Comparison of ENCODE assay signal across 16 cellular contexts in the genomic region with DNA sequence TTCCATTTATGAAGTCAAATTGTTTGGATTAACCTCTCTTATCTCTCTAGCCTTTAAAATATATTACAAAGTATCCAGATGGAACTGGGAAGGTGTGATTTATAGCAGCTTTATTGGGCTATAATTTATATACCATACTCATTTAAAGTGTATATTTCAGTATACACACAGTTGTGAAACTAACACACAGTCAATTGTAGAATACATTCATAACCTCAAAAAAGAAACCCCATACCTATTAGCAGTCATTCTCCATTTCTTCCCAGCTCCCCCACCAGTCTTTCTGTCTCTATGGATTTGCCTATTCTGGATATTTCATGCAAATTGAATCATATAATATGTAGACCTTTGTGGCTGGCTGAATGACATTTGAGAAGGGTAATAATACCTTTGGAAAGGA.
"Had no signal": no experiment of that assay in that cellular context is flagged by ENCODE, and none has a peak within 500 bp of the region (broad histone marks: within the 10 kb centered on the region; RNA-seq: fewer than 3 reads in every experiment).

No MANE protein-coding gene starts in this region.

- H3K4me3 ChIP-seq: esophagus squamous epithelium, gastroesophageal sphincter, lung, skin epidermis, transverse colon had no signal

- H3K9me3 ChIP-seq: esophagus squamous epithelium, gastroesophageal sphincter, transverse colon had no signal

- H3K27me3 ChIP-seq: esophagus squamous epithelium, gastroesophageal sphincter, transverse colon had no signal

- H3K27ac ChIP-seq: transverse colon had no signal

- H3K27me3 Mint-ChIP-seq: natural killer cell treated with Interleukin-12 subunit alpha and Interleukin-12 subunit beta and Interleukin-15 and Interleukin-18, amount 100 ng/mL, for 72 hours had no signal

- H3K27ac Mint-ChIP-seq: natural killer cell treated with Interleukin-12 subunit alpha and Interleukin-12 subunit beta and Interleukin-15 and Interleukin-18, amount 100 ng/mL, for 72 hours had no signal

- H3K4me3 Mint-ChIP-seq: natural killer cell treated with Interleukin-12 subunit alpha and Interleukin-12 subunit beta and Interleukin-15 and Interleukin-18, amount 100 ng/mL, for 72 hours had no signal

- H3K9me3 Mint-ChIP-seq: natural killer cell treated with Interleukin-12 subunit alpha and Interleukin-12 subunit beta and Interleukin-15 and Interleukin-18, amount 100 ng/mL, for 72 hours had no signal

- DNase-seq: central memory CD4-positive, alpha-beta T cell; esophagus squamous epithelium; kidney; left colon; left ventricle myocardium superior; midbrain; posterior cingulate gyrus; stimulated activated CD4-positive, alpha-beta T cell treated with anti-CD3 and anti-CD28 coated beads, Interleukin-2, amount 100 ng/mL, for 24 hours; stimulated activated CD4-positive, alpha-beta T cell treated with anti-CD3 and anti-CD28 coated beads, Interleukin-4, amount 100 ng/mL, for 4 hours; stimulated activated naive CD4-positive, alpha-beta T cell; transverse colon had no signal

- ATAC-seq: gastroesophageal sphincter, left colon, left ventricle myocardium superior, sciatic nerve had no signal
